Comparison of ENCODE assay signal across 12 cellular contexts in the genomic region with DNA sequence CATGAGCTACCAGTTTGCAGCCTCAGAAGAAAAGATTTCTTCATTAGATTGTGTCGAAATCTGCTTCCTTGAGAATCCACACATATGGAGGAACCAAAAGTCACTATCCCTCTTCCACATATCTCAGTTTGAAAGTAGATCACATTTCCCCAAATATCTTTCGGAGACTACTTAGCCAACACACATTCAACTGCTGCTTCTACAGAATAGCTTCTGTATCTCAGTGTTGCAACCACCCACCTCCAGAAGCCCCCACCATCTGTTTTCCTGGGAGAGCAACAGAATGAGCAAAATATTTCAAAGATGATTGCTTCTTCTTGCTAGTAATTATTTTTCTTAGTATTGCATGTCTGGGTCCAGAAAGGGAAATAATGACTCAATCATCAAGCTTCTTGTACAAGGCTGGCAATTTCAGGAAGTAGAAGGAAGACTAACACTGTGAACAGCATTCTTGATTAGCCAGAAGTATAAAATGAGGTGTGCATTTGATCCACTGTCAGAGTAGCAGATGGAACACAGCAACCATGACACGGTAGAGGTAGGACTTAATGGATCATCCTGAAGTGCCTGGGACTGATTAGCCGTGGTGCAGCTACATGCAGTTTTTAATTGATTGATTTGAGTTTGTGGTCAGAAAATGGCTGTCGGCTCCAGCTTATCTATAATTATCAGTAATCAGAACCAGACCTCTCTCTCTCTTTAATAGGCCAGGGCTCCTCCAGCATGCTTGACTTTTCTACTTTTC. TPM values are rescaled to one million over a fixed set of nuclear protein-coding genes. Genes with fewer than 3 reads are reported as not detected.
DNase-seq lines count a peak whose midpoint lies in the region; TF ChIP-seq lines count a peak whose summit lies in the region.
"Had no signal": no experiment of that assay in that cellular context is flagged by ENCODE, and none has a peak within 500 bp of the region (broad histone marks: within the 10 kb centered on the region; RNA-seq: fewer than 3 reads in every experiment).

No MANE protein-coding gene starts in this region.

- H3K36me3 ChIP-seq in GM23248 (ENCODE audit: low read depth) = no peaks in the 10 kb centered on the region
- no peaks in the 10 kb centered on the region for H3K36me3 ChIP-seq in HAP-1 (replicated peaks)

- no peak overlapping the region for H3K27ac Mint-ChIP-seq in nephron progenitor cell
- H3K27ac Mint-ChIP-seq: stimulated activated memory B cell treated with anti-CD40 and anti-IgM and Interleukin-4, amounts not matched to agents 10 μg/mL and 1 μg/mL and 100 μg/mL, for 72 hours had no signal

- peak overlapping the region; percentile 29; the same call in 1 of the 2 replicates for H3K27ac ChIP-seq in GM23248
- H3K27ac ChIP-seq: body of pancreas had no signal

- H3F3A ChIP-seq in GM23248 (ENCODE audit: insufficient read depth) = peaks cover 15% of the 10 kb centered on the region

- H3K27me3 ChIP-seq in GM23248 (replicated peaks; ENCODE audit: insufficient read depth) = no peaks in the 10 kb centered on the region
- H3K27me3 ChIP-seq in HAP-1 (ENCODE audit: low read depth) = no peaks in the 10 kb centered on the region
- H3K27me3 ChIP-seq: body of pancreas had no signal

- H3K4me3 ChIP-seq in GM23248 (no peak overlapping the region), fibroblast of pulmonary artery (replicated peaks; ENCODE audit: low read depth, low read length) (no peak overlapping the region), skeletal muscle cell (ENCODE audit: low read depth, low read length) (no peak overlapping the region), HAP-1 (no peak overlapping the region)
- H3K4me3 ChIP-seq: body of pancreas had no signal

- H3K9me3 ChIP-seq in GM23248 (ENCODE audit: low read depth) (no peaks in the 10 kb centered on the region), HAP-1 (no peaks in the 10 kb centered on the region)
- H3K9me3 ChIP-seq: body of pancreas had no signal

- WGBS in GM23248 (ENCODE audit: low coverage in 1 of 2, low lambda C conversion rate in 2 of 2, missing lambda C conversion rate in 2 of 2), 2 experiments = 4 to 8% methylated on average over 5 of the region's 5 CpGs

- H4K20me1 ChIP-seq in GM23248 (ENCODE audit: insufficient read depth) = no peaks in the 10 kb centered on the region

- peaks cover 12% of the 10 kb centered on the region for H3K36me3 Mint-ChIP-seq in nephron progenitor cell (ENCODE audit: low read depth)
- H3K36me3 Mint-ChIP-seq: stimulated activated memory B cell treated with anti-CD40 and anti-IgM and Interleukin-4, amounts not matched to agents 10 μg/mL and 1 μg/mL and 100 μg/mL, for 72 hours had no signal

- peak overlapping the region; percentile 48 for H3K4me2 ChIP-seq in GM23248 (ENCODE audit: unreplicated experiment)

- H3K4me3 Mint-ChIP-seq in nephron progenitor cell = no peak overlapping the region
- H3K4me3 Mint-ChIP-seq: stimulated activated memory B cell treated with anti-CD40 and anti-IgM and Interleukin-4, amounts not matched to agents 10 μg/mL and 1 μg/mL and 100 μg/mL, for 72 hours had no signal

- in situ Hi-C loops in GM23248 (cut with MboI) (no loop called here), HAP-1 (cut with MboI; ENCODE audit: low sequenced_read_pairs) (no loop called here)

- no peaks in the 10 kb centered on the region for H3K79me2 ChIP-seq in GM23248 (ENCODE audit: insufficient read depth)

- DNase-seq in GM23248 = peak; percentile 70
- DNase-seq in SIG-M5 treated with dmso at 0.1 percent for 504 hours (lab: John Stamatoyannopoulos, UW; ENCODE audit: unreplicated experiment) = peak; percentile 100
- peak; percentile 55 for DNase-seq in fibroblast of pulmonary artery (ENCODE audit: low read depth)
- peak; percentile 30 for DNase-seq in skeletal muscle cell (ENCODE audit: low read depth)
- DNase-seq in nephron progenitor cell = no peak
- no peak for DNase-seq in HAP-1 (ENCODE audit: low spot score in 2 of 2)
- DNase-seq in LoVo (ENCODE audit: low spot score) = no peak
- DNase-seq: body of pancreas, DMS79 treated with DMSO at 0.1 percent for 48 hours, NCI-H1417 treated with DMSO at 0.1 percent for 48 hours had no signal

- peaks cover 13% of the 10 kb centered on the region for H3K4me1 ChIP-seq in GM23248 (ENCODE audit: insufficient read depth)
- no peaks in the 10 kb centered on the region for H3K4me1 ChIP-seq in HAP-1
- H3K4me1 ChIP-seq: body of pancreas had no signal

- TF ChIP-seq CTCF in fibroblast of pulmonary artery (IDR thresholded peaks at IDR 0.05; ENCODE audit: low read length, missing control alignments) (no peak), nephron progenitor cell (IDR thresholded peaks at IDR 0.05) (no peak)

- H3K9ac ChIP-seq in GM23248 = no peak overlapping the region

- no peaks in the 10 kb centered on the region for H3K4me1 Mint-ChIP-seq in nephron progenitor cell

- no peaks in the 10 kb centered on the region for H3K9me2 ChIP-seq in GM23248 (ENCODE audit: insufficient read depth)

- H2AFZ ChIP-seq in GM23248 = no peak overlapping the region

- H3K27me3 Mint-ChIP-seq in nephron progenitor cell (ENCODE audit: low read depth, poor library complexity) = peaks cover 9% of the 10 kb centered on the region

- peaks cover 16% of the 10 kb centered on the region for H3K9me3 Mint-ChIP-seq in nephron progenitor cell

RNA-seq across cellular contexts. Expression of a gene that starts 24.9 kb away (rescaled TPM):
- not detected in 2 replicates for total RNA-seq in GM23248 (2014; rRNA removed; shearing (Covaris generic))
- polyA plus RNA-seq in GM23248 (2016; fragmentation: Nextera tagmentation; extraction: Ambion mirVana) = not detected in 2 replicates
- total RNA-seq: body of pancreas, esophagus mucosa had no signal

Comparison
In these comparisons a context has a peak if more than half of its experiments do, and no peak if none do; other contexts are left out.
1. DNase-seq: peak in GM23248 (single experiment), SIG-M5 treated with dmso at 0.1 percent for 504 hours (single experiment), fibroblast of pulmonary artery (single experiment) and skeletal muscle cell (single experiment); none in nephron progenitor cell (single experiment), HAP-1 (0 of 2) and LoVo (single experiment).